In genomic region chr1:8939362-8939995, GRCh38 we compare ENCODE assay signal across 15 cellular contexts. TPM values are rescaled to one million over a fixed set of nuclear protein-coding genes. Genes with fewer than 3 reads are reported as not detected.
DNase-seq lines count a peak whose midpoint lies in the region; ATAC-seq and TF ChIP-seq lines count a peak whose summit lies in the region.
"Had no signal": no experiment of that assay in that cellular context is flagged by ENCODE, and none has a peak within 500 bp of the region (broad histone marks: within the 10 kb centered on the region; RNA-seq: fewer than 3 reads in every experiment).

No MANE protein-coding gene starts in this region.

- H3K9ac ChIP-seq in trophoblast cell (ENCODE audit: low read length) (no peak overlapping the region), MM.1S (ENCODE audit: low read length) (no peak overlapping the region)

- no peak overlapping the region for H3K18ac ChIP-seq in trophoblast cell (ENCODE audit: low read length)

- H3K4me2 ChIP-seq in PC-9 (no peak overlapping the region), trophoblast cell (ENCODE audit: low read length) (no peak overlapping the region), MM.1S (ENCODE audit: low read depth, low read length) (no peak overlapping the region)

- no peak overlapping the region for H2AK5ac ChIP-seq in trophoblast cell (ENCODE audit: low read length)

- H3K4me3 Mint-ChIP-seq in activated CD4-positive, alpha-beta T cell treated with anti-CD3 and anti-CD28 coated beads for 36 hours, result no peak overlapping the region

- no peak overlapping the region for H3K23ac ChIP-seq in trophoblast cell (ENCODE audit: low read length)

- H3K27ac ChIP-seq in PC-9, result peak overlapping the region; percentile 54
- H3K27ac ChIP-seq in caudate nucleus (ENCODE audit: low read depth, low read length), result peak overlapping the region; percentile 61
- H3K27ac ChIP-seq in trophoblast cell (ENCODE audit: low read depth, low read length), result no peak overlapping the region
- H3K27ac ChIP-seq in MM.1S (ENCODE audit: low read length), result no peak overlapping the region

- H3K9me2 ChIP-seq in PC-9 (ENCODE audit: insufficient read depth), result no peaks in the 10 kb centered on the region
- H3K9me2 ChIP-seq in MM.1S (replicated peaks; ENCODE audit: insufficient read depth, low read length), result no peaks in the 10 kb centered on the region

- no peaks in the 10 kb centered on the region for H3K79me1 ChIP-seq in trophoblast cell (ENCODE audit: low read length)

- DNase-seq in activated CD4-positive, alpha-beta T cell treated with anti-CD3 and anti-CD28 coated beads for 36 hours, result no peak
- DNase-seq in activated CD4-positive, alpha-beta T cell treated with anti-CD3 and anti-CD28 coated beads for 48 hours, result no peak
- peak in 1 of 2 experiments; percentile 81 for DNase-seq in PC-9
- no peak for DNase-seq in caudate nucleus (lab: John Stamatoyannopoulos, UW)
- peak; percentile 65 to 89 for DNase-seq in trophoblast cell
- no peak for DNase-seq in NOMO-1 (lab: John Stamatoyannopoulos, UW; ENCODE audit: unreplicated experiment in 2 of 2)
- no peak for DNase-seq in MM.1S
- DNase-seq: activated CD8-positive, alpha-beta memory T cell treated with anti-CD3 and anti-CD28 coated beads, Interleukin-2, amount 50 U/mL, for 48 hours; DMS53; foreskin melanocyte; NCI-H1417 treated with DMSO at 0.1 percent for 48 hours; occipital lobe had no signal

- H3K4me3 ChIP-seq in PC-9 (no peak overlapping the region), trophoblast cell (ENCODE audit: low read depth, low read length) (no peak overlapping the region), MM.1S (ENCODE audit: low read length) (no peak overlapping the region)

- no peak overlapping the region for H3K27ac Mint-ChIP-seq in activated CD4-positive, alpha-beta T cell treated with anti-CD3 and anti-CD28 coated beads for 36 hours

- H3K79me2 ChIP-seq in PC-9 (ENCODE audit: low read depth), result no peaks in the 10 kb centered on the region
- no peaks in the 10 kb centered on the region for H3K79me2 ChIP-seq in trophoblast cell (ENCODE audit: control insufficient read depth, insufficient read depth, low read length, poor library complexity)
- no peaks in the 10 kb centered on the region for H3K79me2 ChIP-seq in MM.1S (ENCODE audit: low read length)

- H3K36me3 ChIP-seq in PC-9 (ENCODE audit: low read depth) (no peaks in the 10 kb centered on the region), trophoblast cell (ENCODE audit: control insufficient read depth in 1 of 2, insufficient read depth in 2 of 2, low read length in 2 of 2) (no peaks in the 10 kb centered on the region), MM.1S (replicated peaks; ENCODE audit: insufficient read depth, low read length) (no peaks in the 10 kb centered on the region)

- H4K20me1 ChIP-seq in PC-9 (ENCODE audit: insufficient read depth) (no peaks in the 10 kb centered on the region), MM.1S (ENCODE audit: insufficient read depth, low read length) (no peaks in the 10 kb centered on the region)

- H3K14ac ChIP-seq in trophoblast cell (ENCODE audit: low read length), result no peak overlapping the region

- H4K8ac ChIP-seq in trophoblast cell (ENCODE audit: low read depth, low read length), result no peak overlapping the region

- H3K4me1 ChIP-seq in PC-9 (replicated peaks; ENCODE audit: insufficient read depth) (0 out of 2 replicates have a peak, but pooled peaks cover 4% of the 10 kb centered on the region), trophoblast cell (ENCODE audit: control insufficient read depth in 1 of 2, insufficient read depth in 2 of 2, low read length in 2 of 2) (peaks cover 0 to 4% of the 10 kb centered on the region in 2 experiments), MM.1S (ENCODE audit: low read length) (no peaks in the 10 kb centered on the region)

- no peak overlapping the region for H2AFZ ChIP-seq in PC-9
- no peak overlapping the region for H2AFZ ChIP-seq in trophoblast cell (ENCODE audit: insufficient read depth, low read length, poor library complexity)
- H2AFZ ChIP-seq in MM.1S (ENCODE audit: low read length), result no peak overlapping the region

- H3K9me3 Mint-ChIP-seq in activated CD4-positive, alpha-beta T cell treated with anti-CD3 and anti-CD28 coated beads for 36 hours (ENCODE audit: low read depth), result no peaks in the 10 kb centered on the region

- no peak overlapping the region for H3K4ac ChIP-seq in trophoblast cell (ENCODE audit: low read depth, low read length)

- TF ChIP-seq CTCF in PC-9 (conservative IDR thresholded peaks at IDR 0.05), result no peak
- TF ChIP-seq CTCF in MM.1S (IDR thresholded peaks at IDR 0.05; ENCODE audit: low read length), result no peak

- peaks cover 13% of the 10 kb centered on the region; the same call in 1 of the 2 replicates for H3F3A ChIP-seq in PC-9 (ENCODE audit: insufficient read depth, low read depth)
- H3F3A ChIP-seq in MM.1S (ENCODE audit: insufficient read depth, low read length), result no peaks in the 10 kb centered on the region

- intact Hi-C loops in activated CD4-positive, alpha-beta T cell treated with anti-CD3 and anti-CD28 coated beads for 36 hours (cut with DNase I, micrococcal nuclease), result no loop called here
- intact Hi-C loops in PC-9 (cut with micrococcal nuclease; ENCODE audit: unreplicated experiment), result no loop called here

- POLR2A ChIA-PET in activated CD4-positive, alpha-beta T cell treated with anti-CD3 and anti-CD28 coated beads for 36 hours (lab: Charles Lee), result no interaction called here
- POLR2A ChIA-PET in PC-9 (lab: Charles Lee; ENCODE audit: unreplicated experiment), result no interaction called here

- no peaks in the 10 kb centered on the region for H3K36me3 Mint-ChIP-seq in activated CD4-positive, alpha-beta T cell treated with anti-CD3 and anti-CD28 coated beads for 36 hours (ENCODE audit: low read depth)

- WGBS in trophoblast cell (ENCODE audit: extremely low coverage, insufficient coverage, insufficient read length), result no CpG with 5 or more reads among the region's 6 CpGs

- BruUV-seq in PC-9 (replicated peaks; lab: Mats Ljungman, UMichigan), result no TSS peak

- no peak overlapping the region for H2BK120ac ChIP-seq in trophoblast cell (ENCODE audit: insufficient read depth, low read length, poor library complexity)

- H4K91ac ChIP-seq in trophoblast cell (ENCODE audit: low read depth, low read length), result no peak overlapping the region

- H2BK12ac ChIP-seq in trophoblast cell (ENCODE audit: low read length), result no peak overlapping the region

- peak; percentile 31 for ATAC-seq in activated CD4-positive, alpha-beta T cell treated with anti-CD3 and anti-CD28 coated beads for 36 hours
- no peak for ATAC-seq in HG03520 (IDR thresholded peaks at IDR 0.05; ENCODE audit: unreplicated experiment)

- H3K27me3 Mint-ChIP-seq in activated CD4-positive, alpha-beta T cell treated with anti-CD3 and anti-CD28 coated beads for 36 hours, result no peaks in the 10 kb centered on the region

- peaks cover 20% of the 10 kb centered on the region for H3K4me1 Mint-ChIP-seq in activated CD4-positive, alpha-beta T cell treated with anti-CD3 and anti-CD28 coated beads for 36 hours

- H2BK5ac ChIP-seq in trophoblast cell (ENCODE audit: low read depth, low read length, poor library complexity), result no peak overlapping the region

- H4K12ac ChIP-seq in trophoblast cell (ENCODE audit: low read depth, low read length), result no peak overlapping the region

- CTCF ChIA-PET in activated CD4-positive, alpha-beta T cell treated with anti-CD3 and anti-CD28 coated beads for 36 hours (lab: Charles Lee), result interaction anchor here (0.9 to 1.2 kb wide), 2 partner anchors 23 to 90 kb away, joined by 3 to 5 read pairs; no protein-coding TSS in a partner anchor
- CTCF ChIA-PET in PC-9 (lab: Charles Lee), result no interaction called here

- H3K9me3 ChIP-seq in PC-9 (ENCODE audit: insufficient read depth, low read depth) (0 out of 2 replicates have a peak, but pooled peaks cover 9% of the 10 kb centered on the region), trophoblast cell (ENCODE audit: insufficient read depth, low read depth, low read length) (no peaks in the 10 kb centered on the region), MM.1S (replicated peaks; ENCODE audit: insufficient read depth, low read length) (no peaks in the 10 kb centered on the region)

- no peaks in the 10 kb centered on the region for H3K27me3 ChIP-seq in PC-9 (ENCODE audit: insufficient read depth, low read depth)
- H3K27me3 ChIP-seq in trophoblast cell (ENCODE audit: insufficient read depth, low read length), result no peaks in the 10 kb centered on the region
- no peaks in the 10 kb centered on the region for H3K27me3 ChIP-seq in MM.1S (replicated peaks; ENCODE audit: insufficient read depth, low read length)

RNA-seq across cellular contexts. Expression of gene CA6, which starts 6.2 kb away (rescaled TPM):
- total RNA-seq in activated CD4-positive, alpha-beta T cell treated with anti-CD3 and anti-CD28 coated beads for 36 hours, result under 1 TPM in 1 of 2 experiments, not detected in 1; 0.27 TPM
- not detected in 2 replicates for total RNA-seq in PC-9 (2021)
- polyA plus RNA-seq in trophoblast cell (2013), result 0.05 and 0.06 TPM in 2 replicates
- total RNA-seq: A673, cardiac septum, occipital lobe had no signal

Comparison
In these comparisons a context has a peak if more than half of its experiments do, and no peak if none do; other contexts are left out.
1. DNase-seq: peak in trophoblast cell (2 of 2); none in activated CD4-positive, alpha-beta T cell treated with anti-CD3 and anti-CD28 coated beads for 36 hours (single experiment), activated CD4-positive, alpha-beta T cell treated with anti-CD3 and anti-CD28 coated beads for 48 hours (single experiment), caudate nucleus (0 of 61), NOMO-1 (0 of 2) and MM.1S (single experiment).
2. H3K27ac ChIP-seq: peak in PC-9 (single experiment) and caudate nucleus (single experiment); none in trophoblast cell (single experiment) and MM.1S (single experiment).